In the genomic region with DNA sequence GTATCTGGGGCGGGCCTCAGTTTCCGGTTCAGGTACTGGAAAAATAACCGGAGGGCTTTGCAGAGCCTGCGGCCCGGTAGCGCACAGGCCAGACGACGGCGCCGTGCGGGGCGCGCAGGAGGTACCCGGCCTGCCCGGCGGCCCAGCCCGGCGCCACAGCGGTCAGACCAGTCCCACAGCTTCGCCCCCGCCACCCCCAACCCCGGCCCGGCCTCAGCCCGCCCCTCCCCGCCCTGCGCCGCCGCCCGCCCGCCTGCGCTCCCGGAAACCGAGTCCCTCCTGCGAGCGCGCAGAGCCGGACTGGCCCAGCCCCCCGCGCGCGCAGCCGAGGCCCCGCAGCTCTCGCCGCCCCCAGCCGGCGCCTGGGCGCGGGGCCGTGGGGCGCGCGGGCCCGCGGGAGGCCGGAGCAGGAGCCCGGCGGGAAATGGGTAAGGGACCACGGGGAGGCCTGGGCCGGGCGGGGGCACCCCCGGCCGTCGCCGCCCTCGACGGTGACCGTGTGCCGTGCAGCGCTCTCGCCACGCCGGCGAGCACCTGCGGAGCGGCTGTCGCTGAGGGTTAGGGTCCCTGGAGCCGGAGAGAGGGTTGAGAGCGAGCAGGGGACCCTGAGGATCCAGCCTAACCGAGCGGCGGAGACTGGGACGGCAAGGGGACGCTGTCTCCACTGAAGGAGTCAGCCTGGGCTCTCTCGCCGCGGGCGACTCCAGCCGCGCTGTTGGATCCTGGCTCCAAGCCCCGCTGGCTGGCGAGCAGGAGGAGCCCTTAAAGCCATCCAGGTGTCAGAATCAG, we compare ENCODE assay signal across 8 cellular contexts. TPM values are rescaled to one million over a fixed set of nuclear protein-coding genes. Genes with fewer than 3 reads are reported as not detected.
DNase-seq lines count a peak whose midpoint lies in the region; ATAC-seq, FAIRE-seq and TF ChIP-seq lines count a peak whose summit lies in the region.

No MANE protein-coding gene starts in this region.

- intact Hi-C loops in heart right ventricle (cut with DNase I): no loop called here

- peak; percentile 14 for TF ChIP-seq POLR2A in H54 (IDR thresholded peaks at IDR 0.05; ENCODE audit: low read depth, low read length)

- H3K27ac ChIP-seq in heart right ventricle: peak overlapping the region in 1 of 10 donors; percentile 46

- peak overlapping the region in 9 of 10 donors; percentile 5 to 57 (median 36) for H3K4me3 ChIP-seq in heart right ventricle

- 2% methylated on average over 90 to 92 of the region's 92 CpGs for WGBS in heart right ventricle, 2 donors

- DNase-seq in DMS79 treated with DMSO at 0.1 percent for 48 hours (lab: John Stamatoyannopoulos, UW): peak; percentile 24
- peak; percentile 28 for DNase-seq in H54 (ENCODE audit: insufficient read length, low spot score)
- peak; percentile 45 for DNase-seq in NCI-H2029 treated with DMSO at 0.1 percent for 48 hours (lab: John Stamatoyannopoulos, UW)
- DNase-seq in activated effector memory CD4-positive, alpha-beta T cell treated with anti-CD3 and anti-CD28 coated beads, Interleukin-2, amount 50 U/mL, for 16 hours: peak; percentile 80
- no peak for DNase-seq in heart right ventricle
- peak; percentile 77 for DNase-seq in retina
- no peak for DNase-seq in amniotic stem cell (lab: John Stamatoyannopoulos, UW)

- H3K4me1 ChIP-seq in heart right ventricle: peaks cover 0 to 11% (median 0%) of the 10 kb centered on the region in 9 donors

- peaks cover 0 to 42% (median 27%) of the 10 kb centered on the region in 7 donors for H3K27me3 ChIP-seq in heart right ventricle

- H3K9me3 ChIP-seq in heart right ventricle: no peaks in the 10 kb centered on the region

- no peak for TF ChIP-seq CTCF in heart right ventricle (IDR thresholded peaks at IDR 0.05)

- FAIRE-seq in H54 (lab: Jason Lieb, UNC): no peak

- ATAC-seq in heart right ventricle (peak in 4 of 8 donors; percentile 39 to 84 (median 54)), GM18867 (IDR thresholded peaks at IDR 0.05; ENCODE audit: unreplicated experiment) (no peak)

- H3K36me3 ChIP-seq in heart right ventricle: no peaks in the 10 kb centered on the region

RNA-seq across cellular contexts. Expression of gene PSD4, which starts 16.5 kb away (rescaled TPM):
- total RNA-seq in heart right ventricle: 10 to 100 TPM in 1 of 10 donors, 1 to 10 TPM in 9; 1.0 to 13.0 (median 2.1) TPM
- polyA plus RNA-seq in heart right ventricle: 1 to 10 TPM; 1.0 to 1.3 TPM

RNA-seq across cellular contexts. Expression of gene IL1RN, which starts 29.9 kb away (rescaled TPM):
- total RNA-seq in heart right ventricle: 1 to 10 TPM in 2 of 10 donors, under 1 TPM in 6, not detected in 2; 0.22 to 9.2 (median 0.86) TPM
- under 1 TPM; 0.22 to 0.87 TPM for polyA plus RNA-seq in heart right ventricle

Comparison
In these comparisons a context has a peak if more than half of its experiments do, and no peak if none do; other contexts are left out.
1. DNase-seq: peak in DMS79 treated with DMSO at 0.1 percent for 48 hours (single experiment), H54 (single experiment), NCI-H2029 treated with DMSO at 0.1 percent for 48 hours (single experiment), activated effector memory CD4-positive, alpha-beta T cell treated with anti-CD3 and anti-CD28 coated beads, Interleukin-2, amount 50 U/mL, for 16 hours (single experiment) and retina (single experiment); none in heart right ventricle (0 of 2) and amniotic stem cell (single experiment).